Comparison of ENCODE assay signal across 1 cellular context in genomic region chr2:233844836-233845235, GRCh38.
TF ChIP-seq lines count a peak whose summit lies in the region.

No MANE protein-coding gene starts in this region.

TF ChIP-seq in IMR-90, 13 proteins besides CTCF, POLR2A, EP300 and RAD21 (continued from another document):
- TF ChIP-seq ELK1 (IDR thresholded peaks at IDR 0.05; ENCODE audit: borderline replicate concordance, low read depth, low read length): no peak
